22 cellular contexts compared by ENCODE assay signal in genomic region chr17:80099291-80100034, GRCh38. TPM values are rescaled to one million over a fixed set of nuclear protein-coding genes. Genes with fewer than 3 reads are reported as not detected.
DNase-seq lines count a peak whose midpoint lies in the region; ATAC-seq, FAIRE-seq and TF ChIP-seq lines count a peak whose summit lies in the region.
"Had no signal": no experiment of that assay in that cellular context is flagged by ENCODE, and none has a peak within 500 bp of the region (broad histone marks: within the 10 kb centered on the region; RNA-seq: fewer than 3 reads in every experiment).

No MANE protein-coding gene starts in this region.

- no peaks in the 10 kb centered on the region for H3K36me3 ChIP-seq in BLaER1
- no peaks in the 10 kb centered on the region for H3K36me3 ChIP-seq in CD4-positive, alpha-beta memory T cell (ENCODE audit: insufficient read depth, low read length)
- H3K36me3 ChIP-seq in K562 (ENCODE audit: control insufficient read depth, insufficient read depth, low read length) = no peaks in the 10 kb centered on the region
- peaks cover 0 to 3% (median under 1%) of the 10 kb centered on the region in 4 donors for H3K36me3 ChIP-seq in esophagus muscularis mucosa
- H3K36me3 ChIP-seq: gastrocnemius medialis had no signal

- peak overlapping the region; percentile 96 for H3K4me2 ChIP-seq in BLaER1
- H3K4me2 ChIP-seq in K562 (ENCODE audit: insufficient read depth, low read length) = no peak overlapping the region

- peaks cover 12 to 31% (median 16%) of the 10 kb centered on the region in 4 donors for H3K4me1 Mint-ChIP-seq in CD4-positive, alpha-beta memory T cell
- peaks cover 17 to 33% (median 32%) of the 10 kb centered on the region in 4 donors for H3K4me1 Mint-ChIP-seq in naive thymus-derived CD8-positive, alpha-beta T cell

- no peaks in the 10 kb centered on the region for H4K20me1 ChIP-seq in BLaER1
- no peaks in the 10 kb centered on the region for H4K20me1 ChIP-seq in K562 (replicated peaks; ENCODE audit: control insufficient read depth, insufficient read depth, low read length)

- TF ChIP-seq EP300 in K562 (IDR thresholded peaks at IDR 0.05; ENCODE audit: low read length) = no peak
- TF ChIP-seq EP300 in esophagus muscularis mucosa (IDR thresholded peaks at IDR 0.05) = no peak

- H3K27me3 ChIP-seq in BLaER1 (no peaks in the 10 kb centered on the region), K562 (ENCODE audit: control insufficient read depth in 2 of 2, insufficient read depth in 2 of 2, low read length in 2 of 2) (peaks cover 17 to 39% of the 10 kb centered on the region in 2 experiments; a peak in 4 of 5 replicates), esophagus muscularis mucosa (no peaks in the 10 kb centered on the region)
- no peaks in the 10 kb centered on the region for H3K27me3 ChIP-seq in CD4-positive, alpha-beta memory T cell (ENCODE audit: insufficient read depth, low read length)
- H3K27me3 ChIP-seq: gastrocnemius medialis, tibial nerve had no signal

- H3K27me3 Mint-ChIP-seq in CD4-positive, alpha-beta memory T cell = peaks cover 0 to 2% of the 10 kb centered on the region in 2 donors
- H3K27me3 Mint-ChIP-seq in naive thymus-derived CD8-positive, alpha-beta T cell = no peaks in the 10 kb centered on the region
- H3K27me3 Mint-ChIP-seq: stimulated activated naive CD8-positive, alpha-beta T cell treated with anti-CD3 and anti-CD28 coated beads, Interleukin-15, Interleukin-2, amounts not matched to agents 100 ng/mL and 50 ng/mL, for 24 hours; T-cell had no signal

- in situ Hi-C loops in K562 (cut with MboI) = no loop called here

- H3K27ac ChIP-seq in BLaER1 (no peak overlapping the region), K562 (ENCODE audit: extremely low read depth, low read depth, low read length) (no peak overlapping the region), esophagus muscularis mucosa (replicated peaks in 1 of 4) (no peak overlapping the region)
- no peak overlapping the region for H3K27ac ChIP-seq in CD4-positive, alpha-beta memory T cell (ENCODE audit: low read depth, low read length)
- H3K27ac ChIP-seq: psoas muscle had no signal

- TF ChIP-seq CTCF in K562 (IDR thresholded peaks at IDR 0.05 in 2 of 3, conservative IDR thresholded peaks at IDR 0.05 in 1 of 3; ENCODE audit: insufficient read depth in 2 of 3, low read depth in 1 of 3, low read length in 3 of 3) (no peak), esophagus muscularis mucosa (IDR thresholded peaks at IDR 0.05) (no peak)

- no peak for DNase-seq in CD4-positive, alpha-beta memory T cell
- DNase-seq in K562 (ENCODE audit: extremely low read depth in 1 of 4, low spot score in 3 of 4) (no peak), esophagus muscularis mucosa (ENCODE audit: extremely low spot score) (no peak), NCI-H1436 (lab: John Stamatoyannopoulos, UW) (no peak), nucleus accumbens (lab: John Stamatoyannopoulos, UW) (no peak)
- DNase-seq in naive thymus-derived CD8-positive, alpha-beta T cell = peak in 1 of 10 donors; percentile 61
- DNase-seq: activated CD4-positive, alpha-beta T cell treated with anti-CD3 and anti-CD28 coated beads, Interleukin-2, amount 50 U/mL, for 1 hour; activated naive CD4-positive, alpha-beta T cell treated with anti-CD3 and anti-CD28 coated beads, Interleukin-2, amount 10 ng/mL, durations not matched to agents 7 days and 5 days; cerebellar nuclear complex; effector CD4-positive, alpha-beta T cell; gastrocnemius medialis; HFFc6; kidney glomerular epithelial cell; NCI-H146; SIG-M5; T-cell had no signal

- FAIRE-seq in K562 (lab: Jason Lieb, UNC) = no peak

- no peaks in the 10 kb centered on the region for H3K9me1 ChIP-seq in K562 (ENCODE audit: control insufficient read depth, insufficient read depth, low read length)

- no peak overlapping the region for H3K9ac ChIP-seq in BLaER1
- no peak overlapping the region for H3K9ac ChIP-seq in K562 (ENCODE audit: insufficient read depth in 1 of 2, low read depth in 2 of 2, low read length in 2 of 2)

- no peaks in the 10 kb centered on the region for H3K79me2 ChIP-seq in K562 (ENCODE audit: control insufficient read depth, insufficient read depth, low read length)

- no peaks in the 10 kb centered on the region for H3K9me3 ChIP-seq in BLaER1
- H3K9me3 ChIP-seq in CD4-positive, alpha-beta memory T cell (ENCODE audit: control insufficient read depth in 1 of 2, low read length in 2 of 2) = no peaks in the 10 kb centered on the region
- H3K9me3 ChIP-seq in K562 (replicated peaks; ENCODE audit: control insufficient read depth, insufficient read depth, low read depth, low read length) = no peaks in the 10 kb centered on the region
- H3K9me3 ChIP-seq in esophagus muscularis mucosa = no peaks in the 10 kb centered on the region
- H3K9me3 ChIP-seq: gastrocnemius medialis, psoas muscle, tibial nerve had no signal

- 59% methylated on average over 26 of the region's 27 CpGs for WGBS in K562 (ENCODE audit: insufficient coverage, low coverage, missing lambda C conversion rate)
- 94% methylated on average over 17 of the region's 27 CpGs for WGBS in esophagus muscularis mucosa

- POLR2A ChIA-PET in CD4-positive, alpha-beta memory T cell (lab: Charles Lee; ENCODE audit: partially characterized antibody) = interaction anchor here (3.8 kb wide), 1 partner anchor 47 kb away, joined by 36 read pairs; the partner anchor contains the start of gene EIF4A3
- POLR2A ChIA-PET in K562 (lab: Yijun Ruan, JAX) = no interaction called here
- POLR2A ChIA-PET in naive thymus-derived CD8-positive, alpha-beta T cell (lab: Charles Lee) = no interaction called here

- no peaks in the 10 kb centered on the region for H3K9me3 Mint-ChIP-seq in CD4-positive, alpha-beta memory T cell
- no peaks in the 10 kb centered on the region for H3K9me3 Mint-ChIP-seq in naive thymus-derived CD8-positive, alpha-beta T cell
- H3K9me3 Mint-ChIP-seq: activated naive CD4-positive, alpha-beta T cell treated with anti-CD3 and anti-CD28 coated beads, Interleukin-2, amount 10 ng/mL, durations not matched to agents 7 days and 5 days; HFFc6; memory B cell; stimulated activated naive CD8-positive, alpha-beta T cell treated with anti-CD3 and anti-CD28 coated beads, Interleukin-15, Interleukin-2, amounts not matched to agents 100 ng/mL and 50 ng/mL, for 24 hours; T-cell had no signal

- TF ChIP-seq POLR2A in K562 (conservative IDR thresholded peaks at IDR 0.05) (no peak), esophagus muscularis mucosa (IDR thresholded peaks at IDR 0.05; ENCODE audit: low read depth) (no peak)

- no peak overlapping the region for H3K4me3 ChIP-seq in BLaER1
- H3K4me3 ChIP-seq in CD4-positive, alpha-beta memory T cell (ENCODE audit: low read length in 2 of 2) = no peak overlapping the region
- H3K4me3 ChIP-seq in K562 = no peak overlapping the region
- H3K4me3 ChIP-seq in esophagus muscularis mucosa = no peak overlapping the region
- H3K4me3 ChIP-seq: gastrocnemius medialis, psoas muscle, tibial nerve had no signal

- intact Hi-C loops in CD4-positive, alpha-beta memory T cell (cut with micrococcal nuclease) = loop anchor here (2.0 kb wide), 1 partner anchor 47 kb away; the partner anchor contains the start of gene EIF4A3
- intact Hi-C loops in K562 (cut with micrococcal nuclease) (loop anchor here (10.0 kb wide), 1 partner anchor 85 kb away; no protein-coding TSS in a partner anchor), esophagus muscularis mucosa (cut with DNase I) (loop anchor here (5.0 kb wide), 1 partner anchor 48 kb away; the partner anchor contains the start of gene EIF4A3)

- CTCF ChIA-PET in CD4-positive, alpha-beta memory T cell (lab: Charles Lee; ENCODE audit: partially characterized antibody) = no interaction called here
- CTCF ChIA-PET in K562 (lab: Yijun Ruan, JAX; ENCODE audit: low intra/inter-chr PET ratio) = no interaction called here

- H3K4me1 ChIP-seq in BLaER1 (peaks cover 36% of the 10 kb centered on the region), K562 (replicated peaks in 1 of 2; ENCODE audit: control insufficient read depth in 2 of 2, insufficient read depth in 2 of 2, low read length in 2 of 2) (peaks cover 6 to 40% of the 10 kb centered on the region in 2 experiments; a peak in 4 of 5 replicates), esophagus muscularis mucosa (peaks cover 14 to 28% (median 20%) of the 10 kb centered on the region in 4 donors)
- peaks cover 20% of the 10 kb centered on the region for H3K4me1 ChIP-seq in CD4-positive, alpha-beta memory T cell (ENCODE audit: insufficient read depth, low read length)

- no peak overlapping the region for H2AFZ ChIP-seq in K562 (ENCODE audit: low read depth, low read length)

- ATAC-seq in K562 = no peak
- ATAC-seq in naive thymus-derived CD8-positive, alpha-beta T cell = no peak
- ATAC-seq: esophagus mucosa, gastrocnemius medialis, psoas muscle, T-cell had no signal

- peaks cover 0 to 4% of the 10 kb centered on the region in 2 donors for H3K36me3 Mint-ChIP-seq in CD4-positive, alpha-beta memory T cell
- no peaks in the 10 kb centered on the region for H3K36me3 Mint-ChIP-seq in naive thymus-derived CD8-positive, alpha-beta T cell
- H3K36me3 Mint-ChIP-seq: activated naive CD4-positive, alpha-beta T cell treated with anti-CD3 and anti-CD28 coated beads, Interleukin-2, amount 10 ng/mL, durations not matched to agents 7 days and 5 days; memory B cell; T-cell had no signal

- no peak for TF ChIP-seq RAD21 in K562 (CRISPR knock-in tag; conservative IDR thresholded peaks at IDR 0.05 in 1 of 2, IDR thresholded peaks at IDR 0.05 in 1 of 2)

- no TSS peak for BruUV-seq in K562 (replicated peaks; lab: Mats Ljungman, UMichigan)

- peak overlapping the region in 2 of 7 donors; percentile 37 to 76 for H3K27ac Mint-ChIP-seq in CD4-positive, alpha-beta memory T cell
- peak overlapping the region in 4 of 10 donors; percentile 6 to 40 (median 12) for H3K27ac Mint-ChIP-seq in naive thymus-derived CD8-positive, alpha-beta T cell
- H3K27ac Mint-ChIP-seq: activated naive CD4-positive, alpha-beta T cell treated with anti-CD3 and anti-CD28 coated beads, Interleukin-2, amount 10 ng/mL, durations not matched to agents 7 days and 5 days; HFFc6; memory B cell; stimulated activated naive CD8-positive, alpha-beta T cell treated with anti-CD3 and anti-CD28 coated beads, Interleukin-15, Interleukin-2, amounts not matched to agents 100 ng/mL and 50 ng/mL, for 24 hours had no signal

- H3K4me3 Mint-ChIP-seq in CD4-positive, alpha-beta memory T cell = peak overlapping the region in 6 of 8 donors; percentile 20 to 46 (median 30)
- H3K4me3 Mint-ChIP-seq in naive thymus-derived CD8-positive, alpha-beta T cell = peak overlapping the region in 9 of 10 donors; percentile 15 to 88 (median 43)
- H3K4me3 Mint-ChIP-seq: HFFc6 had no signal

RNA-seq across cellular contexts. Expression of gene GAA, which starts 1.9 kb away (rescaled TPM):
- 10 to 100 TPM; 41.1 to 44.8 TPM for total RNA-seq in CD4-positive, alpha-beta memory T cell
- polyA plus RNA-seq in CD4-positive, alpha-beta memory T cell = 10 to 100 TPM; 14.5 to 15.3 TPM
- 7.6 and 18.3 TPM in 2 replicates for total RNA-seq in K562 (2011; cell fraction: chromatin; rRNA removed; ENCODE audit: low replicate concordance)
- total RNA-seq in K562 (2011; cell fraction: nucleolus; rRNA removed) = 11.8 and 20.2 TPM in 2 replicates
- 9.5 and 13.4 TPM in 2 replicates for total RNA-seq in K562 (2011; cell fraction: nucleoplasm; rRNA removed)
- total RNA-seq in K562 (2014; rRNA removed) (6.1 and 6.4 TPM in 2 replicates), K562 (2014; rRNA removed; fragmentation: Illumina TruSeq; extraction: Trizol) (1.1 and 1.2 TPM in 2 replicates), K562 (2015; rRNA removed; fragmentation: Illumina TruSeq; extraction: Trizol) (1.0 and 1.5 TPM in 2 replicates), K562 (2021) (3.8 and 4.0 TPM in 2 replicates), esophagus muscularis mucosa (10 to 100 TPM; 65.4 to 84.4 (median 73.7) TPM)
- polyA plus RNA-seq in K562 (2011; rRNA removed) (1.7 and 2.6 TPM in 2 replicates), K562 (2014; fragmentation: Illumina TruSeq; extraction: Trizol) (1.9 TPM in 2 replicates), K562 (2014; fragmentation: Nextera tagmentation; extraction: Ambion mirVana) (under 1 TPM; 0.15 to 0.87 TPM), K562 (2014; rRNA removed) (5.8 and 6.0 TPM in 2 replicates)
- 2.3 and 5.6 TPM in 2 replicates for polyA plus RNA-seq in K562 (2011; cell fraction: cytosol; rRNA removed)
- polyA plus RNA-seq in K562 (2011; cell fraction: nucleus; rRNA removed) = 14.5 and 29.7 TPM in 2 replicates
- polyA plus RNA-seq in K562 (2012) = 2.5 and 7.0 TPM in 2 replicates
- polyA minus RNA-seq in K562 (2011; rRNA and poly(A)+ RNA removed) = 0.57 and 0.63 TPM in 2 replicates
- polyA minus RNA-seq in K562 (2011; cell fraction: cytosol; rRNA and poly(A)+ RNA removed) = 1.3 and 1.6 TPM in 2 replicates
- polyA minus RNA-seq in K562 (2011; cell fraction: nucleus; rRNA and poly(A)+ RNA removed) = 6.2 and 6.9 TPM in 2 replicates
- total RNA-seq in naive thymus-derived CD8-positive, alpha-beta T cell = 10 to 100 TPM; 44.1 to 51.3 TPM
- polyA plus RNA-seq in naive thymus-derived CD8-positive, alpha-beta T cell = 10 to 100 TPM in 2 of 3 donors, 1 to 10 TPM in 1; 7.9 to 13.0 (median 10.8) TPM

RNA-seq across cellular contexts. Expression of gene EIF4A3, which starts 47.5 kb away (rescaled TPM):
- 10 to 100 TPM; 54.2 to 56.0 TPM for total RNA-seq in CD4-positive, alpha-beta memory T cell
- 100 to 1,000 TPM in 1 of 2 donors, 10 to 100 TPM in 1; 85.8 to 105 TPM for polyA plus RNA-seq in CD4-positive, alpha-beta memory T cell
- total RNA-seq in K562 (2011; cell fraction: chromatin; rRNA removed; ENCODE audit: low replicate concordance) = 97.7 and 109 TPM in 2 replicates
- 60.3 and 71.7 TPM in 2 replicates for total RNA-seq in K562 (2011; cell fraction: nucleolus; rRNA removed)
- 81.0 and 81.6 TPM in 2 replicates for total RNA-seq in K562 (2011; cell fraction: nucleoplasm; rRNA removed)
- 121 and 124 TPM in 2 replicates for total RNA-seq in K562 (2014; rRNA removed)
- total RNA-seq in K562 (2014; rRNA removed; fragmentation: Illumina TruSeq; extraction: Trizol) = 147 and 157 TPM in 2 replicates
- total RNA-seq in K562 (2015; rRNA removed; fragmentation: Illumina TruSeq; extraction: Trizol) = 126 and 130 TPM in 2 replicates
- total RNA-seq in K562 (2021) = 133 and 139 TPM in 2 replicates
- polyA plus RNA-seq in K562 (2011; rRNA removed) = 128 and 171 TPM in 2 replicates
- 101 and 105 TPM in 2 replicates for polyA plus RNA-seq in K562 (2011; cell fraction: cytosol; rRNA removed)
- 68.0 and 84.5 TPM in 2 replicates for polyA plus RNA-seq in K562 (2011; cell fraction: nucleus; rRNA removed)
- polyA plus RNA-seq in K562 (2012) = 86.7 and 168 TPM in 2 replicates
- 127 and 131 TPM in 2 replicates for polyA plus RNA-seq in K562 (2014; fragmentation: Illumina TruSeq; extraction: Trizol)
- 10 to 100 TPM; 62.7 to 67.0 TPM for polyA plus RNA-seq in K562 (2014; fragmentation: Nextera tagmentation; extraction: Ambion mirVana)
- 103 and 134 TPM in 2 replicates for polyA plus RNA-seq in K562 (2014; rRNA removed)
- polyA minus RNA-seq in K562 (2011; rRNA and poly(A)+ RNA removed) = 114 and 154 TPM in 2 replicates
- 63.1 and 74.0 TPM in 2 replicates for polyA minus RNA-seq in K562 (2011; cell fraction: cytosol; rRNA and poly(A)+ RNA removed)
- 27.3 and 35.1 TPM in 2 replicates for polyA minus RNA-seq in K562 (2011; cell fraction: nucleus; rRNA and poly(A)+ RNA removed)
- 10 to 100 TPM; 53.0 to 61.4 TPM for total RNA-seq in naive thymus-derived CD8-positive, alpha-beta T cell
- polyA plus RNA-seq in naive thymus-derived CD8-positive, alpha-beta T cell = 10 to 100 TPM; 56.0 to 88.6 (median 58.2) TPM
- 10 to 100 TPM; 31.0 to 61.0 (median 39.8) TPM for total RNA-seq in esophagus muscularis mucosa
